Comparison of ENCODE assay signal across 8 cellular contexts in genomic region chr19:17873661-17874422, GRCh38. TPM values are rescaled to one million over a fixed set of nuclear protein-coding genes. Genes with fewer than 3 reads are reported as not detected.
DNase-seq lines count a peak whose midpoint lies in the region; ATAC-seq and TF ChIP-seq lines count a peak whose summit lies in the region.

No MANE protein-coding gene starts in this region.

- no peak for TF ChIP-seq POLR2A in NB4 (IDR thresholded peaks at IDR 0.05; ENCODE audit: extremely low read depth, insufficient read length)

- H3K4me1 Mint-ChIP-seq in activated CD4-positive, alpha-beta T cell treated with anti-CD3 and anti-CD28 coated beads, Interleukin-2, amount 10 ng/mL, durations not matched to agents 7 days and 5 days, result peaks cover 29% of the 10 kb centered on the region

- no peaks in the 10 kb centered on the region for H3K36me3 ChIP-seq in effector memory CD4-positive, alpha-beta T cell (ENCODE audit: control insufficient read depth, insufficient read depth, low read length)
- no peaks in the 10 kb centered on the region for H3K36me3 ChIP-seq in smooth muscle cell (ENCODE audit: low read depth)

- H3K36me3 Mint-ChIP-seq in activated CD4-positive, alpha-beta T cell treated with anti-CD3 and anti-CD28 coated beads, Interleukin-2, amount 10 ng/mL, durations not matched to agents 7 days and 5 days (ENCODE audit: low read depth), result no peaks in the 10 kb centered on the region

- H4K20me1 ChIP-seq in smooth muscle cell (ENCODE audit: low read depth), result no peaks in the 10 kb centered on the region

- H3K9ac ChIP-seq in smooth muscle cell (ENCODE audit: low read depth), result no peak overlapping the region

- peak overlapping the region; percentile 80 for H3K27ac Mint-ChIP-seq in activated CD4-positive, alpha-beta T cell treated with anti-CD3 and anti-CD28 coated beads, Interleukin-2, amount 10 ng/mL, durations not matched to agents 7 days and 5 days

- peaks cover 3% of the 10 kb centered on the region for H3K27me3 Mint-ChIP-seq in activated CD4-positive, alpha-beta T cell treated with anti-CD3 and anti-CD28 coated beads, Interleukin-2, amount 10 ng/mL, durations not matched to agents 7 days and 5 days

- POLR2A ChIA-PET in activated CD4-positive, alpha-beta T cell treated with anti-CD3 and anti-CD28 coated beads, Interleukin-2, amount 10 ng/mL, durations not matched to agents 7 days and 5 days (lab: Charles Lee), result no interaction called here

- H3K27ac ChIP-seq in effector memory CD4-positive, alpha-beta T cell (ENCODE audit: insufficient read depth, low read length, poor library complexity, severe bottlenecking), result no peak overlapping the region
- H3K27ac ChIP-seq in smooth muscle cell (ENCODE audit: low read depth), result no peak overlapping the region

- peak overlapping the region; percentile 83 for H3K4me3 Mint-ChIP-seq in activated CD4-positive, alpha-beta T cell treated with anti-CD3 and anti-CD28 coated beads, Interleukin-2, amount 10 ng/mL, durations not matched to agents 7 days and 5 days

- no peak for TF ChIP-seq CTCF in NB4 (IDR thresholded peaks at IDR 0.05; ENCODE audit: low read depth, low read length)
- no peak for TF ChIP-seq CTCF in smooth muscle cell (IDR thresholded peaks at IDR 0.05; ENCODE audit: borderline replicate concordance, insufficient read depth, poor library complexity, severe bottlenecking)

- no peaks in the 10 kb centered on the region for H3K9me3 ChIP-seq in effector memory CD4-positive, alpha-beta T cell (ENCODE audit: control insufficient read depth, low read length)
- H3K9me3 ChIP-seq in smooth muscle cell (replicated peaks; ENCODE audit: low read depth), result no peaks in the 10 kb centered on the region

- no peak overlapping the region for H2AFZ ChIP-seq in smooth muscle cell (ENCODE audit: low read depth)

- H3F3A ChIP-seq in smooth muscle cell (ENCODE audit: low read depth), result no peaks in the 10 kb centered on the region

- H3K27me3 ChIP-seq in effector memory CD4-positive, alpha-beta T cell (replicated peaks; ENCODE audit: control insufficient read depth, insufficient read depth, low read length, poor library complexity, severe bottlenecking), result no peaks in the 10 kb centered on the region
- H3K27me3 ChIP-seq in smooth muscle cell (ENCODE audit: low read depth), result peaks cover 56% of the 10 kb centered on the region

- ATAC-seq in GM18868 (IDR thresholded peaks at IDR 0.05; ENCODE audit: unreplicated experiment) (no peak), HG02763 (IDR thresholded peaks at IDR 0.05; ENCODE audit: unreplicated experiment) (no peak)

- H3K4me3 ChIP-seq in NB4 (ENCODE audit: low read depth, low read length) (no peak overlapping the region), smooth muscle cell (peak overlapping the region; percentile 13)
- H3K4me3 ChIP-seq in effector memory CD4-positive, alpha-beta T cell (ENCODE audit: insufficient read depth, low read depth, low read length, poor library complexity, severe bottlenecking), result peak overlapping the region; percentile 56

- peaks cover 22% of the 10 kb centered on the region for H3K4me1 ChIP-seq in effector memory CD4-positive, alpha-beta T cell (ENCODE audit: control insufficient read depth, insufficient read depth, low read length, poor library complexity, severe bottlenecking)
- no peaks in the 10 kb centered on the region for H3K4me1 ChIP-seq in smooth muscle cell (ENCODE audit: low read depth)

- DNase-seq in EH (ENCODE audit: low read depth) (peak; percentile 43), NB4 (ENCODE audit: low read depth) (peak; percentile 39), smooth muscle cell (lab: John Stamatoyannopoulos, UW; ENCODE audit: unreplicated experiment) (no peak), GOT3 (lab: John Stamatoyannopoulos, UW) (no peak)
- peak; percentile 70 for DNase-seq in activated CD4-positive, alpha-beta T cell treated with anti-CD3 and anti-CD28 coated beads, Interleukin-2, amount 10 ng/mL, durations not matched to agents 7 days and 5 days
- DNase-seq in effector memory CD4-positive, alpha-beta T cell, result peak; percentile 45 to 51 (median 45)

- CTCF ChIA-PET in activated CD4-positive, alpha-beta T cell treated with anti-CD3 and anti-CD28 coated beads, Interleukin-2, amount 10 ng/mL, durations not matched to agents 7 days and 5 days (lab: Charles Lee), result interaction anchor here (0.7 to 4.5 kb wide), 3 partner anchors 14 to 78 kb away, joined by 3 to 34 read pairs (median 3); partner anchors contain the start of gene RPL18A

- H3K79me2 ChIP-seq in smooth muscle cell (ENCODE audit: low read depth), result no peaks in the 10 kb centered on the region

- H3K4me2 ChIP-seq in smooth muscle cell, result peak overlapping the region; percentile 76

- no peaks in the 10 kb centered on the region for H3K9me3 Mint-ChIP-seq in activated CD4-positive, alpha-beta T cell treated with anti-CD3 and anti-CD28 coated beads, Interleukin-2, amount 10 ng/mL, durations not matched to agents 7 days and 5 days

- 16% methylated on average over 43 of the region's 56 CpGs for WGBS in smooth muscle cell (ENCODE audit: low lambda C conversion rate)

RNA-seq across cellular contexts. Expression of gene SLC5A5, which starts 2.1 kb away (rescaled TPM):
- total RNA-seq in activated CD4-positive, alpha-beta T cell treated with anti-CD3 and anti-CD28 coated beads, Interleukin-2, amount 10 ng/mL, durations not matched to agents 7 days and 5 days, result 1 to 10 TPM; 1.7 to 2.2 TPM
- total RNA-seq in smooth muscle cell, result not detected in 2 replicates
- not detected in 2 replicates for polyA plus RNA-seq in smooth muscle cell

RNA-seq across cellular contexts. Expression of gene RPL18A, which starts 14.1 kb away (rescaled TPM):
- 1,000 to 10,000 TPM; 2,216 to 2,434 TPM for total RNA-seq in activated CD4-positive, alpha-beta T cell treated with anti-CD3 and anti-CD28 coated beads, Interleukin-2, amount 10 ng/mL, durations not matched to agents 7 days and 5 days
- 795 and 867 TPM in 2 replicates for total RNA-seq in smooth muscle cell
- 1,267 and 1,311 TPM in 2 replicates for polyA plus RNA-seq in smooth muscle cell

RNA-seq across cellular contexts. Expression of gene JAK3, which starts 26.1 kb away (rescaled TPM):
- 100 to 1,000 TPM; 172 to 176 TPM for total RNA-seq in activated CD4-positive, alpha-beta T cell treated with anti-CD3 and anti-CD28 coated beads, Interleukin-2, amount 10 ng/mL, durations not matched to agents 7 days and 5 days
- total RNA-seq in smooth muscle cell, result 8.8 and 10.8 TPM in 2 replicates
- polyA plus RNA-seq in smooth muscle cell, result 9.7 and 10.7 TPM in 2 replicates

RNA-seq across cellular contexts. Expression of gene INSL3, which starts 52.5 kb away (rescaled TPM):
- 1 to 10 TPM; 6.8 to 7.4 TPM for total RNA-seq in activated CD4-positive, alpha-beta T cell treated with anti-CD3 and anti-CD28 coated beads, Interleukin-2, amount 10 ng/mL, durations not matched to agents 7 days and 5 days
- 1.1 TPM in 1 of 2 replicates, not detected in the other for total RNA-seq in smooth muscle cell
- polyA plus RNA-seq in smooth muscle cell, result 0.80 and 1.8 TPM in 2 replicates

RNA-seq across cellular contexts. Expression of gene CCDC124, which starts 59.0 kb away (rescaled TPM):
- 10 to 100 TPM; 59.2 to 64.7 TPM for total RNA-seq in activated CD4-positive, alpha-beta T cell treated with anti-CD3 and anti-CD28 coated beads, Interleukin-2, amount 10 ng/mL, durations not matched to agents 7 days and 5 days
- 32.1 and 34.5 TPM in 2 replicates for total RNA-seq in smooth muscle cell
- 156 and 179 TPM in 2 replicates for polyA plus RNA-seq in smooth muscle cell

Comparison
In these comparisons a context has a peak if more than half of its experiments do, and no peak if none do; other contexts are left out.
1. DNase-seq: peak in EH (single experiment), NB4 (single experiment), activated CD4-positive, alpha-beta T cell treated with anti-CD3 and anti-CD28 coated beads, Interleukin-2, amount 10 ng/mL, durations not matched to agents 7 days and 5 days (single experiment) and effector memory CD4-positive, alpha-beta T cell (3 of 3); none in smooth muscle cell (single experiment) and GOT3 (single experiment).
2. RNA of gene JAK3, which starts 26.1 kb away (total RNA-seq): 172 to 176 TPM in activated CD4-positive, alpha-beta T cell treated with anti-CD3 and anti-CD28 coated beads, Interleukin-2, amount 10 ng/mL, durations not matched to agents 7 days and 5 days; 8.8 to 10.8 TPM in smooth muscle cell; every median in the first group is over 10 times any median in the second.